ENCODE assay signal across 14 cellular contexts in the genomic region with DNA sequence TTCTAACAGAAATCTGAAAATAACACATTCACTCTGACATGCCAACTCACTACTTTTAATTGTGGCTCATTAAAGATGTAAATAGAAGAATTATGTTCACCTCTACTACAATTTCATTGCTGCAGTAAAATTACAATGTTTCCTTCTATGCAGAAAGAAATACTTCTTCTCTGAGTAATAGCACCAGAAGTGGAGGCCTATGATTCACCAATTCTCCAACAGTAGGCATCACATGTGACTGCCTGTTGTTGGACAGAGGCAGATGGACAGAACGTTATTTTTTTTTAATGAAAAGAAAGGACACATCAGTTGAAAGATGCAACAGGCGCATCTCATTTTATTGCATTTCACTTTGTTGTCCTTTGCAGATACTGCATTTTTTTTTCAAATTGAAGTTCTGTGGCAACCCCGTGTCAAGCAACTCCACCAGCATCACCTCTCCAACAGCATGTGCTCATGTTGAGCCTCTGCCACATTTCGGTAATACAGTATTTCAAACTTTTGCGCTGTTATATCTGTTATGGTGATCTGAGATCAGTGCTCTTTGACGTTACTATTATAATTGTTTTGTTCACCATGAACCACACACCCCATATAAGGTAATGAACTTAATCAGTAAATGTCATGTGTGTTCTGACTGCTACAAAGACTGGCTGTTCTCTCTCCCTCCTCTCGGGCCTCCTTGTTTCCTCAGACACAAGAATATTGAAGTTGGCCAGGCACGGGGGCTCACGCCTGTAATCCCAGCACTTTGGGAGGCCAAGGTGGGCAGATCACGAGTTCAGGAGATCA.
DNase-seq lines count a peak whose midpoint lies in the region; ATAC-seq and TF ChIP-seq lines count a peak whose summit lies in the region.
"Had no signal": no experiment of that assay in that cellular context is flagged by ENCODE, and none has a peak within 500 bp of the region (broad histone marks: within the 10 kb centered on the region; RNA-seq: fewer than 3 reads in every experiment).

No MANE protein-coding gene starts in this region.

- CTCF ChIA-PET in mammary epithelial cell (lab: Charles Lee; ENCODE audit: low non-redundant PET), result interaction anchor here (0.7 kb wide), 1 partner anchor 325 kb away, joined by 3 read pairs; no protein-coding TSS in a partner anchor

- TF ChIP-seq POLR2A in prostate gland (IDR thresholded peaks at IDR 0.05), result no peak

- peak overlapping the region; percentile 28 for H3K4me2 ChIP-seq in Karpas-422 (ENCODE audit: low read depth, low read length, poor library complexity, severe bottlenecking)
- H3K4me2 ChIP-seq in mammary epithelial cell (ENCODE audit: insufficient read depth, low read depth, low read length), result peak overlapping the region; percentile 41

- intact Hi-C loops in mammary epithelial cell (cut with micrococcal nuclease), result loop anchor here (5.0 kb wide), 2 partner anchors 43 to 72 kb away; no protein-coding TSS in a partner anchor
- intact Hi-C loops in posterior cingulate gyrus (cut with DNase I), result loop anchor here (10.0 kb wide), 1 partner anchor 115 kb away; no protein-coding TSS in a partner anchor
- intact Hi-C loops in prostate gland (cut with DNase I), result no loop called here

- dilution Hi-C loops in mammary epithelial cell (cut with HindIII; ENCODE audit: low sequenced_read_pairs), result loop anchor here (5.0 kb wide), 1 partner anchor 73 kb away; no protein-coding TSS in a partner anchor

- DNase-seq in AG20443 (ENCODE audit: low spot score), result peak; percentile 81
- no peak for DNase-seq in Karpas-422
- peak; percentile 78 for DNase-seq in mammary epithelial cell
- DNase-seq in kidney tubule cell (ENCODE audit: low spot score), result peak; percentile 83
- DNase-seq in posterior cingulate gyrus, result no peak
- no peak for DNase-seq in putamen (ENCODE audit: low spot score)
- no peak for DNase-seq in prostate gland (ENCODE audit: low spot score)
- DNase-seq: activated CD4-positive, alpha-beta memory T cell treated with anti-CD3 and anti-CD28 coated beads, Interleukin-2, amount 10 ng/mL, durations not matched to agents 7 days and 5 days; CD8-positive, alpha-beta memory T cell; immature natural killer cell; psoas muscle; SJCRH30 had no signal

- H3K27me3 ChIP-seq in Karpas-422 (ENCODE audit: low read length) (no peaks in the 10 kb centered on the region), mammary epithelial cell (ENCODE audit: insufficient read depth, low read length) (no peaks in the 10 kb centered on the region), prostate gland (replicated peaks; ENCODE audit: insufficient read depth) (no peaks in the 10 kb centered on the region)
- H3K27me3 ChIP-seq: SJCRH30 had no signal

- in situ Hi-C loops in mammary epithelial cell (cut with MboI; ENCODE audit: low sequenced_read_pairs in 2 of 2), result no loop called here

- BruUV-seq in mammary epithelial cell (replicated peaks; lab: Mats Ljungman, UMichigan), result no TSS peak

- H3K9me3 ChIP-seq in Karpas-422 (ENCODE audit: low read length) (no peaks in the 10 kb centered on the region), mammary epithelial cell (replicated peaks; ENCODE audit: insufficient read depth, low read length) (no peaks in the 10 kb centered on the region), prostate gland (no peaks in the 10 kb centered on the region)
- H3K9me3 ChIP-seq: psoas muscle, SJCRH30 had no signal

- WGBS in mammary epithelial cell (ENCODE audit: low coverage, missing lambda C conversion rate), result 81% methylated on average over 9 of the region's 10 CpGs
- WGBS in prostate gland, result 84% methylated on average over 10 of the region's 10 CpGs

- H3K9ac ChIP-seq in Karpas-422 (ENCODE audit: low read length) (no peak overlapping the region), mammary epithelial cell (ENCODE audit: insufficient read depth, low read length) (no peak overlapping the region)

- peaks cover 10% of the 10 kb centered on the region for H3K4me1 ChIP-seq in Karpas-422 (ENCODE audit: low read length)
- peaks cover 29% of the 10 kb centered on the region for H3K4me1 ChIP-seq in mammary epithelial cell (ENCODE audit: insufficient read depth, low read length)
- H3K4me1 ChIP-seq in prostate gland (replicated peaks), result no peaks in the 10 kb centered on the region
- H3K4me1 ChIP-seq: SJCRH30 had no signal

- no peak overlapping the region for H3K27ac ChIP-seq in Karpas-422 (ENCODE audit: low read length)
- H3K27ac ChIP-seq in mammary epithelial cell (ENCODE audit: insufficient read depth, low read depth, low read length), result no peak overlapping the region
- no peak overlapping the region for H3K27ac ChIP-seq in prostate gland
- H3K27ac ChIP-seq: HL-60, psoas muscle, SJCRH30 had no signal

- TF ChIP-seq CTCF in mammary epithelial cell (conservative IDR thresholded peaks at IDR 0.05 in 1 of 2, IDR thresholded peaks at IDR 0.05 in 1 of 2; ENCODE audit: extremely low read depth in 1 of 2, insufficient read depth in 1 of 2, low read depth in 1 of 2, low read length in 2 of 2) (no peak), prostate gland (IDR thresholded peaks at IDR 0.05) (no peak)

- H2AFZ ChIP-seq in Karpas-422 (ENCODE audit: low read length) (no peak overlapping the region), mammary epithelial cell (ENCODE audit: low read depth, low read length) (no peak overlapping the region)

- no peaks in the 10 kb centered on the region for H4K20me1 ChIP-seq in Karpas-422 (ENCODE audit: insufficient read depth, low read depth, low read length)
- no peaks in the 10 kb centered on the region for H4K20me1 ChIP-seq in mammary epithelial cell (ENCODE audit: insufficient read depth, low read length)

- H3K79me2 ChIP-seq in Karpas-422 (ENCODE audit: low read length), result no peaks in the 10 kb centered on the region
- H3K79me2 ChIP-seq in mammary epithelial cell (ENCODE audit: insufficient read depth, low read length), result no peaks in the 10 kb centered on the region

- no peaks in the 10 kb centered on the region for H3K9me2 ChIP-seq in Karpas-422 (replicated peaks; ENCODE audit: insufficient read depth, low read length)

- H3K4me3 ChIP-seq in Karpas-422 (ENCODE audit: low read length) (no peak overlapping the region), mammary epithelial cell (replicated peaks in 1 of 3; ENCODE audit: insufficient read depth in 1 of 3, low read depth in 2 of 3, low read length in 3 of 3) (no peak overlapping the region), prostate gland (no peak overlapping the region)
- H3K4me3 ChIP-seq: psoas muscle, SJCRH30 had no signal

- no peaks in the 10 kb centered on the region for H3K36me3 ChIP-seq in Karpas-422 (ENCODE audit: insufficient read depth, low read length)
- no peaks in the 10 kb centered on the region for H3K36me3 ChIP-seq in mammary epithelial cell (ENCODE audit: insufficient read depth, low read length)
- no peaks in the 10 kb centered on the region for H3K36me3 ChIP-seq in prostate gland
- H3K36me3 ChIP-seq: SJCRH30 had no signal

- no peak for ATAC-seq in HG03354 (IDR thresholded peaks at IDR 0.05; ENCODE audit: poor library complexity, severe bottlenecking, unreplicated experiment)

Comparison
In these comparisons a context has a peak if more than half of its experiments do, and no peak if none do; other contexts are left out.
1. DNase-seq: peak in AG20443 (single experiment), mammary epithelial cell (single experiment) and kidney tubule cell (single experiment); none in Karpas-422 (single experiment), posterior cingulate gyrus (0 of 10), putamen (single experiment) and prostate gland (single experiment).